ENCODE assay signal across 11 cellular contexts in the genomic region with DNA sequence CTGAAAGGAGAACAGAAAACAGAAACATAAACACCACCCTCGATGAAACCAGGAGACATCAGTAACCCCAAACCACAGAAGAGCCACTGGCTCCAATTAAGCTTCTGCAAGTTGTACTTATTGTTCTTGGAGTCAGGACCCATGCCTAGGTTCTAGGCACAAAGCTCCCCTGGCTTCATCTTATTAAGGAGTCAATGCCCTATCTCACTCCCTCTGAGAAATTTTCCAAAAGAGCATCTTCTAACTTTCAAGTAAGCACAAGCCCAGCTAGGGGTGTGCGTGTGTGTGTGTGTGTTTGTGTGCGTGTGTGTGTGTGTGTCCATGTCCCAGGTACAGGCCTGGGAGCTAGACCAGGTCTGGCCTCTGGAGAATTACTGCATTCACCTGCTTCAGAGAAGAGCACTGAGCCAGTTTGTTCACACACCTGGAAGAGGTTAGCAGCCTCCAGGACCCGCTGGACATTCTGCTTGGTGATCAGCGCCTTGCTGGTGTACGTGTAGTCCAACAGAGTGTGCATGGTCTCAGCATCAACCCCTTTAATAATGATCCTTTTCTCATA. TPM values are rescaled to one million over a fixed set of nuclear protein-coding genes. Genes with fewer than 3 reads are reported as not detected.
DNase-seq lines count a peak whose midpoint lies in the region; ATAC-seq and TF ChIP-seq lines count a peak whose summit lies in the region.
"Had no signal": no experiment of that assay in that cellular context is flagged by ENCODE, and none has a peak within 500 bp of the region (broad histone marks: within the 10 kb centered on the region; RNA-seq: fewer than 3 reads in every experiment).

No MANE protein-coding gene starts in this region.

- H3K4me1 ChIP-seq in neural progenitor cell, result no peaks in the 10 kb centered on the region
- H3K4me1 ChIP-seq: breast epithelium had no signal

- H3K27me3 Mint-ChIP-seq in central memory CD8-positive, alpha-beta T cell, result no peaks in the 10 kb centered on the region
- peaks cover 19% of the 10 kb centered on the region for H3K27me3 Mint-ChIP-seq in neural progenitor cell (ENCODE audit: insufficient read depth, low read depth)

- H3K4me1 Mint-ChIP-seq in central memory CD8-positive, alpha-beta T cell, result peaks cover 20% of the 10 kb centered on the region
- no peaks in the 10 kb centered on the region for H3K4me1 Mint-ChIP-seq in neural progenitor cell

- peak overlapping the region; percentile 33 for H3K27ac Mint-ChIP-seq in central memory CD8-positive, alpha-beta T cell (ENCODE audit: low read depth)
- no peak overlapping the region for H3K27ac Mint-ChIP-seq in neural progenitor cell

- H3K4me3 ChIP-seq in neural progenitor cell, result no peak overlapping the region
- H3K4me3 ChIP-seq: breast epithelium had no signal

- ATAC-seq in GM21447 (IDR thresholded peaks at IDR 0.05; ENCODE audit: unreplicated experiment) (peak; percentile 91), HG03457 (IDR thresholded peaks at IDR 0.05; ENCODE audit: unreplicated experiment) (peak; percentile 79)
- peak; percentile 28 for ATAC-seq in central memory CD8-positive, alpha-beta T cell (replicated peaks; ENCODE audit: extremely low read depth, poor library complexity, severe bottlenecking)

- H3K9me3 Mint-ChIP-seq in central memory CD8-positive, alpha-beta T cell, result no peaks in the 10 kb centered on the region
- H3K9me3 Mint-ChIP-seq in neural progenitor cell, result peaks cover 2% of the 10 kb centered on the region

- H3K79me2 ChIP-seq in neural progenitor cell (ENCODE audit: low read depth), result no peaks in the 10 kb centered on the region

- no peak overlapping the region for H3K4me3 Mint-ChIP-seq in central memory CD8-positive, alpha-beta T cell
- no peak overlapping the region for H3K4me3 Mint-ChIP-seq in neural progenitor cell

- H3F3A ChIP-seq in neural progenitor cell (ENCODE audit: low read depth), result no peaks in the 10 kb centered on the region

- in situ Hi-C loops in GM13977 (cut with MboI; ENCODE audit: low pct_unique_long_range_greater_than_20kb, low sequenced_read_pairs, unreplicated experiment), result no loop called here

- no peak overlapping the region for H3K4me2 ChIP-seq in neural progenitor cell

- no peak overlapping the region for H3K9ac ChIP-seq in neural progenitor cell

- DNase-seq in GM13977 (ENCODE audit: low spot score) (peak; percentile 61), neural progenitor cell (ENCODE audit: low spot score) (no peak), germinal center (ENCODE audit: low spot score) (no peak), NCI-H524 (lab: John Stamatoyannopoulos, UW) (no peak), NCI-H1417 treated with DMSO at 0.1 percent for 48 hours (lab: John Stamatoyannopoulos, UW) (no peak)
- no peak for DNase-seq in central memory CD8-positive, alpha-beta T cell (ENCODE audit: low spot score in 2 of 2)
- DNase-seq: SHP77; stimulated activated CD4-positive, alpha-beta T cell treated with anti-CD3 and anti-CD28 coated beads, Interleukin-2, amount 100 ng/mL, for 24 hours had no signal

- no peaks in the 10 kb centered on the region for H4K20me1 ChIP-seq in neural progenitor cell (ENCODE audit: low read depth)

- H3K27ac ChIP-seq in neural progenitor cell, result no peak overlapping the region
- H3K27ac ChIP-seq: breast epithelium had no signal

- no peak overlapping the region for H2AFZ ChIP-seq in neural progenitor cell (replicated peaks)

- H3K9me3 ChIP-seq in neural progenitor cell (ENCODE audit: low read depth), result no peaks in the 10 kb centered on the region
- H3K9me3 ChIP-seq: breast epithelium had no signal

- TF ChIP-seq CTCF in GM13977 (IDR thresholded peaks at IDR 0.05; ENCODE audit: extremely low read depth, insufficient read depth, missing control alignments) (no peak), neural progenitor cell (IDR thresholded peaks at IDR 0.05) (no peak)

- H3K36me3 Mint-ChIP-seq in central memory CD8-positive, alpha-beta T cell (ENCODE audit: insufficient read depth), result peaks cover 11% of the 10 kb centered on the region
- no peaks in the 10 kb centered on the region for H3K36me3 Mint-ChIP-seq in neural progenitor cell

- H3K27me3 ChIP-seq in neural progenitor cell, result no peaks in the 10 kb centered on the region
- H3K27me3 ChIP-seq: breast epithelium had no signal

- no peaks in the 10 kb centered on the region for H3K36me3 ChIP-seq in neural progenitor cell
- H3K36me3 ChIP-seq: breast epithelium had no signal

RNA-seq across cellular contexts. Expression of a gene that starts 28.0 kb away (rescaled TPM):
- total RNA-seq in neural progenitor cell (ENCODE audit: low replicate concordance), result 0.09 and 0.40 TPM in 2 replicates

Comparison
In these comparisons a context has a peak if more than half of its experiments do, and no peak if none do; other contexts are left out.
1. ATAC-seq: peak in every context shown above with its lines; median percentile 91 in GM21447; 79 in HG03457; 28 in central memory CD8-positive, alpha-beta T cell.